23 cellular contexts compared by ENCODE assay signal in genomic region chr2:72389447-72389846, GRCh38.
"Had no signal": no experiment of that assay in that cellular context is flagged by ENCODE, and none has a peak within 500 bp of the region (broad histone marks: within the 10 kb centered on the region; RNA-seq: fewer than 3 reads in every experiment).

No MANE protein-coding gene starts in this region.

- H3K27me3 ChIP-seq: MG63, SJSA1 had no signal

- H3K27ac ChIP-seq: SJSA1, SK-N-MC had no signal

- DNase-seq: Karpas-422, KG1, MG63, NCI-H1092, NCI-H1105 treated with DMSO at 0.1 percent for 48 hours, NCI-H1417 treated with DMSO at 0.1 percent for 48 hours, NCI-H146, NCI-H1694 treated with DMSO at 0.1 percent for 48 hours, NCI-H2029, NCI-H2081 treated with DMSO at 0.1 percent for 48 hours, NCI-H2171, NCI-H226, NCI-H446, NCI-H510A, NCI-H524 treated with DMSO at 0.1 percent for 48 hours, NCI-H69, NCI-H774, Right ventricle myocardium superior, RPMI8226, SIG-M5 had no signal

- H3K4me3 ChIP-seq: MG63, SJSA1, SK-N-MC had no signal

- H3K36me3 ChIP-seq: MG63, SJSA1 had no signal

- FAIRE-seq: RCC 7860 had no signal

- H3K9me3 ChIP-seq: SJSA1 had no signal
